15 cellular contexts compared by ENCODE assay signal in genomic region chr2:205751621-205752031, GRCh38.
A peak's percentile ranks its signal among the peaks of the same experiment; 100 is the strongest.
DNase-seq lines count a peak whose midpoint lies in the region; ATAC-seq and TF ChIP-seq lines count a peak whose summit lies in the region.
"Had no signal": no experiment of that assay in that cellular context is flagged by ENCODE, and none has a peak within 500 bp of the region (broad histone marks: within the 10 kb centered on the region; RNA-seq: fewer than 3 reads in every experiment).

No MANE protein-coding gene starts in this region.

- ATAC-seq in GM18498 (IDR thresholded peaks at IDR 0.05; ENCODE audit: unreplicated experiment) (no peak), HG02884 (IDR thresholded peaks at IDR 0.05; ENCODE audit: unreplicated experiment) (no peak)

- H3K4me3 ChIP-seq in MG63 (no peak overlapping the region), mammary epithelial cell (replicated peaks in 1 of 3; ENCODE audit: insufficient read depth in 1 of 3, low read depth in 2 of 3, low read length in 3 of 3) (no peak overlapping the region), tibial artery (no peak overlapping the region)

- WGBS in mammary epithelial cell (ENCODE audit: low coverage, missing lambda C conversion rate), result 26% methylated on average over 5 of the region's 5 CpGs

- in situ Hi-C loops in mammary epithelial cell (cut with MboI; ENCODE audit: low sequenced_read_pairs in 2 of 2), result no loop called here

- H2AFZ ChIP-seq in mammary epithelial cell (ENCODE audit: low read depth, low read length), result peak overlapping the region; percentile 68

- H3K4me2 ChIP-seq in mammary epithelial cell (ENCODE audit: insufficient read depth, low read depth, low read length), result peak overlapping the region; percentile 34

- CTCF ChIA-PET in mammary epithelial cell (lab: Charles Lee; ENCODE audit: low non-redundant PET), result no interaction called here

- no peaks in the 10 kb centered on the region for H3K27me3 ChIP-seq in MG63
- H3K27me3 ChIP-seq in mammary epithelial cell (ENCODE audit: insufficient read depth, low read length), result no peaks in the 10 kb centered on the region
- H3K27me3 ChIP-seq in tibial artery, result no peaks in the 10 kb centered on the region

- H3K9me3 ChIP-seq in MG63 (no peaks in the 10 kb centered on the region), mammary epithelial cell (replicated peaks; ENCODE audit: insufficient read depth, low read length) (no peaks in the 10 kb centered on the region), tibial artery (no peaks in the 10 kb centered on the region)

- dilution Hi-C loops in mammary epithelial cell (cut with HindIII; ENCODE audit: low sequenced_read_pairs), result loop anchor here (5.0 kb wide), 1 partner anchor 49 kb away; no protein-coding TSS in a partner anchor

- H3K4me1 ChIP-seq in mammary epithelial cell (ENCODE audit: insufficient read depth, low read length) (peaks cover 77% of the 10 kb centered on the region), tibial artery (peaks cover 0 to 41% (median 27%) of the 10 kb centered on the region in 4 donors)

- H3K79me2 ChIP-seq in mammary epithelial cell (ENCODE audit: insufficient read depth, low read length), result peaks cover 8% of the 10 kb centered on the region

- TF ChIP-seq CTCF in mammary epithelial cell (conservative IDR thresholded peaks at IDR 0.05 in 1 of 2, IDR thresholded peaks at IDR 0.05 in 1 of 2; ENCODE audit: extremely low read depth in 1 of 2, insufficient read depth in 1 of 2, low read depth in 1 of 2, low read length in 2 of 2) (no peak), tibial artery (IDR thresholded peaks at IDR 0.05) (no peak)

- DNase-seq in MG63, result peak; percentile 22
- DNase-seq in mammary epithelial cell, result peak; percentile 75
- peak; percentile 30 for DNase-seq in kidney tubule cell (ENCODE audit: low spot score)
- no peak for DNase-seq in tibial artery
- DNase-seq in SKM-1 treated with dmso at 0.1 percent for 144 hours (lab: John Stamatoyannopoulos, UW; ENCODE audit: unreplicated experiment), result no peak
- DNase-seq: activated CD4-positive, alpha-beta T cell treated with anti-CD3 and anti-CD28 coated beads for 48 hours; activated CD8-positive, alpha-beta memory T cell treated with anti-CD3 and anti-CD28 coated beads, Interleukin-2, amount 50 U/mL, for 4 hours; activated gamma-delta T cell treated with Interleukin-2 at 50 U/mL for 16 hours; COR-L47; glutamatergic neuron; NCI-H187 treated with DMSO at 0.1 percent for 48 hours; NCI-H510A treated with DMSO at 0.1 percent for 48 hours; T1000 had no signal

- no peaks in the 10 kb centered on the region for H4K20me1 ChIP-seq in mammary epithelial cell (ENCODE audit: insufficient read depth, low read length)

- BruUV-seq in mammary epithelial cell (replicated peaks; lab: Mats Ljungman, UMichigan), result no TSS peak

- H3K36me3 ChIP-seq in MG63, result no peaks in the 10 kb centered on the region
- H3K36me3 ChIP-seq in mammary epithelial cell (ENCODE audit: insufficient read depth, low read length), result peaks cover 18% of the 10 kb centered on the region
- peaks cover 0 to 9% (median 4%) of the 10 kb centered on the region in 3 donors for H3K36me3 ChIP-seq in tibial artery

- H3K9ac ChIP-seq in mammary epithelial cell (ENCODE audit: insufficient read depth, low read length), result no peak overlapping the region

- H3K27ac ChIP-seq in mammary epithelial cell (ENCODE audit: insufficient read depth, low read depth, low read length), result peak overlapping the region; percentile 73
- H3K27ac ChIP-seq in tibial artery, result peak overlapping the region; percentile 21 to 40

- intact Hi-C loops in mammary epithelial cell (cut with micrococcal nuclease) (no loop called here), tibial artery (cut with DNase I; ENCODE audit: low total_unique reads) (no loop called here)

Comparison
In these comparisons a context has a peak if more than half of its experiments do, and no peak if none do; other contexts are left out.
1. DNase-seq: peak in MG63 (single experiment), mammary epithelial cell (single experiment) and kidney tubule cell (single experiment); none in tibial artery (0 of 2) and SKM-1 treated with dmso at 0.1 percent for 144 hours (single experiment).